ENCODE assay signal across 12 cellular contexts in the genomic region with DNA sequence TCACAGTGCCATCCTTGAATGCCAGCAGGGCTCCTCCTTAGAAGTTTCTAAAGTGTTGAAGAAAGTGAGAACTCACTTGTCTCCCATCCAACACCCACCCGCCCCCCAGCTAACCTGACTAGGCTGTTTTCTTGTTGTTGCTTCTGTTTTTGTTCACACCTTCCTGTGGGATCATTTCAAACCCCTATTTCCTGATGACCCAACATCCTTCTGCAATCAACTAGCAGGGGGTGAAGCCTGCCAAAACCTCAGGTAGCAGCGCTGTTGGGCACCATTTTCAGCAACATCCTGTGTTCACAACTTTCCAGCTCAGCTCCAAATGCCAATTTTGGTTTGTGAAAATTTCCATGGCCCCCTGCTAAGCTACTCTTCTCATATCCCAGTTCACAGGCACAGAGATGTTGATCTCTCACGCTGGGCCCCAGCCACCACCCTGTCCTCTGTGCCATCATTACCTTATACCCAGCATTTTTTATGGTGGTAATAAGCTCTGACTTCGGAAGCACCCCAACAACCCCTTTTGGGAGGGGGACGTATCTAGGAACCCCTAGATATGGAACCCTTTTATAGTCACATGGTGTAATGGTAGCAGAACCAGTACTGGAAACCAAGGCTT. TPM values are rescaled to one million over a fixed set of nuclear protein-coding genes. Genes with fewer than 3 reads are reported as not detected.
DNase-seq lines count a peak whose midpoint lies in the region; ATAC-seq and TF ChIP-seq lines count a peak whose summit lies in the region.
"Had no signal": no experiment of that assay in that cellular context is flagged by ENCODE, and none has a peak within 500 bp of the region (broad histone marks: within the 10 kb centered on the region; RNA-seq: fewer than 3 reads in every experiment).

No MANE protein-coding gene starts in this region.

- TF ChIP-seq CTCF in gastroesophageal sphincter (IDR thresholded peaks at IDR 0.05): no peak
- no peak for TF ChIP-seq CTCF in suprapubic skin (IDR thresholded peaks at IDR 0.05)

- POLR2A ChIA-PET in CD8-positive, alpha-beta memory T cell (lab: Charles Lee): interaction anchor here (0.5 to 0.7 kb wide), 3 partner anchors 12 to 24 kb away, joined by 3 read pairs; no protein-coding TSS in a partner anchor

- H3K27me3 ChIP-seq in CD8-positive, alpha-beta memory T cell (ENCODE audit: insufficient read depth, low read length, poor library complexity, severe bottlenecking): no peaks in the 10 kb centered on the region
- H3K27me3 ChIP-seq in gastroesophageal sphincter (no peaks in the 10 kb centered on the region), suprapubic skin (no peaks in the 10 kb centered on the region)

- H3K36me3 ChIP-seq in CD8-positive, alpha-beta memory T cell (ENCODE audit: insufficient read depth, low read length): no peaks in the 10 kb centered on the region
- H3K36me3 ChIP-seq in gastroesophageal sphincter (no peaks in the 10 kb centered on the region), suprapubic skin (no peaks in the 10 kb centered on the region)
- H3K36me3 ChIP-seq: HAP-1 had no signal

- WGBS in gastroesophageal sphincter (ENCODE audit: low coverage in 1 of 2), 2 donors: 85 to 89% methylated on average over 4 to 5 of the region's 5 CpGs
- 87% methylated on average over 5 of the region's 5 CpGs for WGBS in suprapubic skin

- no peak for DNase-seq in activated CD8-positive, alpha-beta memory T cell treated with anti-CD3 and anti-CD28 coated beads, Interleukin-2, amount 10 ng/mL, durations not matched to agents 7 days and 5 days
- no peak for DNase-seq in activated CD8-positive, alpha-beta memory T cell treated with anti-CD3 and anti-CD28 coated beads, Interleukin-2, amount 50 U/mL, for 4 hours
- DNase-seq in CD8-positive, alpha-beta memory T cell: no peak
- DNase-seq in immature natural killer cell (peak; percentile 40 to 51 (median 43)), suprapubic skin (ENCODE audit: low spot score in 2 of 2) (no peak)
- no peak for DNase-seq in activated CD4-positive, CD25-positive, alpha-beta regulatory T cell (lab: John Stamatoyannopoulos, UW)
- DNase-seq: Calu3, DMS 273 treated with DMSO at 0.1 percent for 48 hours had no signal

- peaks cover 24% of the 10 kb centered on the region for H3K4me1 ChIP-seq in CD8-positive, alpha-beta memory T cell (ENCODE audit: insufficient read depth, low read length)
- H3K4me1 ChIP-seq in gastroesophageal sphincter (peaks cover 2 to 27% (median 7%) of the 10 kb centered on the region in 3 donors), suprapubic skin (peaks cover 16% of the 10 kb centered on the region)
- H3K4me1 ChIP-seq: HAP-1 had no signal

- H3K27ac Mint-ChIP-seq in activated CD8-positive, alpha-beta memory T cell treated with anti-CD3 and anti-CD28 coated beads, Interleukin-2, amount 10 ng/mL, durations not matched to agents 7 days and 5 days: peak overlapping the region; percentile 71
- peak overlapping the region in 6 of 8 donors; percentile 43 to 85 (median 65) for H3K27ac Mint-ChIP-seq in CD8-positive, alpha-beta memory T cell
- H3K27ac Mint-ChIP-seq in immature natural killer cell: peak overlapping the region; percentile 83 to 92 (median 90)
- H3K27ac Mint-ChIP-seq: B cell had no signal

- H3K4me1 Mint-ChIP-seq in activated CD8-positive, alpha-beta memory T cell treated with anti-CD3 and anti-CD28 coated beads, Interleukin-2, amount 10 ng/mL, durations not matched to agents 7 days and 5 days: peaks cover 39% of the 10 kb centered on the region
- H3K4me1 Mint-ChIP-seq in CD8-positive, alpha-beta memory T cell: peaks cover 61 to 83% (median 62%) of the 10 kb centered on the region in 3 donors
- peaks cover 90 to 100% of the 10 kb centered on the region in 2 donors for H3K4me1 Mint-ChIP-seq in immature natural killer cell
- H3K4me1 Mint-ChIP-seq: B cell, CD14-positive monocyte had no signal

- peaks cover 35% of the 10 kb centered on the region for H3K36me3 Mint-ChIP-seq in activated CD8-positive, alpha-beta memory T cell treated with anti-CD3 and anti-CD28 coated beads, Interleukin-2, amount 10 ng/mL, durations not matched to agents 7 days and 5 days
- peaks cover 0 to 27% (median 2%) of the 10 kb centered on the region in 3 donors for H3K36me3 Mint-ChIP-seq in CD8-positive, alpha-beta memory T cell
- H3K36me3 Mint-ChIP-seq in immature natural killer cell: peaks cover 13 to 27% (median 25%) of the 10 kb centered on the region in 3 donors
- H3K36me3 Mint-ChIP-seq: CD14-positive monocyte had no signal

- H3K9me3 Mint-ChIP-seq in activated CD8-positive, alpha-beta memory T cell treated with anti-CD3 and anti-CD28 coated beads, Interleukin-2, amount 10 ng/mL, durations not matched to agents 7 days and 5 days (ENCODE audit: low read depth): peaks cover 4% of the 10 kb centered on the region
- H3K9me3 Mint-ChIP-seq in CD8-positive, alpha-beta memory T cell: peaks cover 0 to 28% (median 7%) of the 10 kb centered on the region in 5 donors
- H3K9me3 Mint-ChIP-seq in immature natural killer cell: peaks cover 0 to 14% (median 3%) of the 10 kb centered on the region in 6 donors

- peak; percentile 39 for ATAC-seq in activated CD8-positive, alpha-beta memory T cell treated with anti-CD3 and anti-CD28 coated beads, Interleukin-2, amount 10 ng/mL, durations not matched to agents 7 days and 5 days
- ATAC-seq in gastroesophageal sphincter: no peak

- no peak overlapping the region for H3K27ac ChIP-seq in CD8-positive, alpha-beta memory T cell (ENCODE audit: low read depth, low read length)
- H3K27ac ChIP-seq in gastroesophageal sphincter (no peak overlapping the region), suprapubic skin (no peak overlapping the region)

- TF ChIP-seq POLR2A in gastroesophageal sphincter (IDR thresholded peaks at IDR 0.05) (no peak), suprapubic skin (IDR thresholded peaks at IDR 0.05) (no peak)

- no peaks in the 10 kb centered on the region for H3K27me3 Mint-ChIP-seq in activated CD8-positive, alpha-beta memory T cell treated with anti-CD3 and anti-CD28 coated beads, Interleukin-2, amount 10 ng/mL, durations not matched to agents 7 days and 5 days
- H3K27me3 Mint-ChIP-seq in CD8-positive, alpha-beta memory T cell: no peaks in the 10 kb centered on the region
- H3K27me3 Mint-ChIP-seq in immature natural killer cell (ENCODE audit: low read depth in 3 of 3): peaks cover 0 to 6% (median 3%) of the 10 kb centered on the region in 3 donors

- no peaks in the 10 kb centered on the region for H3K9me3 ChIP-seq in CD8-positive, alpha-beta memory T cell (ENCODE audit: low read length)
- no peaks in the 10 kb centered on the region for H3K9me3 ChIP-seq in gastroesophageal sphincter
- H3K9me3 ChIP-seq in suprapubic skin: no peaks in the 10 kb centered on the region
- H3K9me3 ChIP-seq: HAP-1 had no signal

- no peak for TF ChIP-seq EP300 in gastroesophageal sphincter (IDR thresholded peaks at IDR 0.05)
- no peak for TF ChIP-seq EP300 in suprapubic skin (IDR thresholded peaks at IDR 0.05)

- CTCF ChIA-PET in activated CD8-positive, alpha-beta memory T cell treated with anti-CD3 and anti-CD28 coated beads, Interleukin-2, amount 10 ng/mL, durations not matched to agents 7 days and 5 days (lab: Charles Lee): interaction anchor here (1.1 to 4.0 kb wide), 4 partner anchors 8 to 18 kb away, joined by 3 to 12 read pairs (median 4); no protein-coding TSS in a partner anchor
- CTCF ChIA-PET in CD8-positive, alpha-beta memory T cell (lab: Charles Lee): interaction anchor here (0.6 to 1.7 kb wide), 2 partner anchors 12 to 30 kb away, joined by 3 to 4 read pairs; no protein-coding TSS in a partner anchor

- H3K4me3 ChIP-seq in CD8-positive, alpha-beta memory T cell (ENCODE audit: low read length): no peak overlapping the region
- H3K4me3 ChIP-seq in gastroesophageal sphincter (no peak overlapping the region), suprapubic skin (no peak overlapping the region)
- H3K4me3 ChIP-seq: HAP-1 had no signal

- no peak overlapping the region for H3K4me3 Mint-ChIP-seq in activated CD8-positive, alpha-beta memory T cell treated with anti-CD3 and anti-CD28 coated beads, Interleukin-2, amount 10 ng/mL, durations not matched to agents 7 days and 5 days
- peak overlapping the region in 6 of 7 donors; percentile 12 to 71 (median 50) for H3K4me3 Mint-ChIP-seq in CD8-positive, alpha-beta memory T cell
- peak overlapping the region; percentile 65 to 77 (median 71) for H3K4me3 Mint-ChIP-seq in immature natural killer cell
- H3K4me3 Mint-ChIP-seq: B cell, CD14-positive monocyte had no signal

RNA-seq across cellular contexts. Expression of gene CDC7, which starts 41.4 kb away (rescaled TPM):
- 10 to 100 TPM; 39.5 to 39.7 TPM for total RNA-seq in activated CD8-positive, alpha-beta memory T cell treated with anti-CD3 and anti-CD28 coated beads, Interleukin-2, amount 10 ng/mL, durations not matched to agents 7 days and 5 days
- total RNA-seq in CD8-positive, alpha-beta memory T cell: 10 to 100 TPM; 24.5 to 28.3 TPM
- 3.3 TPM for polyA plus RNA-seq in CD8-positive, alpha-beta memory T cell
- 1 to 10 TPM; 1.2 to 3.8 (median 2.4) TPM for polyA plus RNA-seq in immature natural killer cell
- 1 to 10 TPM in 3 of 4 donors, under 1 TPM in 1; 0.31 to 3.2 (median 1.4) TPM for total RNA-seq in gastroesophageal sphincter
- total RNA-seq in suprapubic skin: 1 to 10 TPM in 3 of 4 donors, under 1 TPM in 1; 0.47 to 5.4 (median 2.3) TPM

Comparison
In these comparisons a context has a peak if more than half of its experiments do, and no peak if none do; other contexts are left out.
1. DNase-seq: peak in immature natural killer cell (3 of 3); none in activated CD8-positive, alpha-beta memory T cell treated with anti-CD3 and anti-CD28 coated beads, Interleukin-2, amount 10 ng/mL, durations not matched to agents 7 days and 5 days (single experiment), activated CD8-positive, alpha-beta memory T cell treated with anti-CD3 and anti-CD28 coated beads, Interleukin-2, amount 50 U/mL, for 4 hours (single experiment), CD8-positive, alpha-beta memory T cell (0 of 5), activated CD4-positive, CD25-positive, alpha-beta regulatory T cell (0 of 4) and suprapubic skin (0 of 2).
2. Peak in every context shown above with its lines, with median percentiles within 50 percentile points of each other: H3K27ac Mint-ChIP-seq.